ENCODE assay signal across 1 cellular context in the genomic region with DNA sequence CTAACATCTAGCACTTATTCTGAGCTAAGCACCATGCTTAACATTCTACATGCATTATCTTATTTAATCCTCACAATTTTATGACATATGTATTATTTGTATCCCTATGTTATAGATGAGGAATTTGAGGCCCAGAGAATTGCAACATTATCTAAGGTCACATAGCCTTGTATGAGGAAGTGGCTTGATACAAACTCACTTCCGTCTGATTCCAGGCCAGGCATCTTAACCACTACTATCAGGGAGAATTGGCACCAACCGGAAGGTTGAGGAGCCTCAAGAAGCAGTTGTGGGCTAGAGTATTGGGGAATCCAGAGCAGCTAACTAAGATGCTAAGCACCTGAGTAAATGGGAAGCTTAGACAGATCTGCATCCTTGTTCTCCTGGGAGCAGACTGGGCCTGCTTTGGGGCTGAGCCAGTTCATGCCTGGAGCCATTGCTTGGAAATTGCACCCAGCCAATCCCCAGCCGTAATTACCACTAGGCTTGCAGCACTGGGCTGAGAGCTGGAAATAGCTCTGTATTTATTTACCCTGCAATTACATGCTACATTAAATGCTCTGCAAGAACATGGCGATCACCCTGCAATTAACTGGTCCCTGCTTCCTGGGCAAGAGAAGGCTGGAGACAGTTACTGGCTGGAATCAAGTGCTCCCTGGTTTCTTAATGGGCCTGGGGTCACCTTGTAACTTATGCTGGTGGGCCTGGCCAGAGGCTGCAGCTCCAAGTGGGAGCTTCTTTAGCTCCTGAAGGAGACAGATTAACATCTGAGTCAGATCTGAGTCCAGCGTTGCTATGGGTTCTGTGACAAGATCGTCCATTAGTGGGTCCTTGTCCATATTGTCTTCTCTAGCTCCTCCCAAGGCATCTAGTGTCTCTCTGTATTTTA.
TF ChIP-seq lines count a peak whose summit lies in the region.

No MANE protein-coding gene starts in this region.

TF ChIP-seq in HEK293, 187 proteins besides CTCF, POLR2A, EP300 and RAD21 (continued from another document and continues in another):
- TF ChIP-seq, protein P1, sequence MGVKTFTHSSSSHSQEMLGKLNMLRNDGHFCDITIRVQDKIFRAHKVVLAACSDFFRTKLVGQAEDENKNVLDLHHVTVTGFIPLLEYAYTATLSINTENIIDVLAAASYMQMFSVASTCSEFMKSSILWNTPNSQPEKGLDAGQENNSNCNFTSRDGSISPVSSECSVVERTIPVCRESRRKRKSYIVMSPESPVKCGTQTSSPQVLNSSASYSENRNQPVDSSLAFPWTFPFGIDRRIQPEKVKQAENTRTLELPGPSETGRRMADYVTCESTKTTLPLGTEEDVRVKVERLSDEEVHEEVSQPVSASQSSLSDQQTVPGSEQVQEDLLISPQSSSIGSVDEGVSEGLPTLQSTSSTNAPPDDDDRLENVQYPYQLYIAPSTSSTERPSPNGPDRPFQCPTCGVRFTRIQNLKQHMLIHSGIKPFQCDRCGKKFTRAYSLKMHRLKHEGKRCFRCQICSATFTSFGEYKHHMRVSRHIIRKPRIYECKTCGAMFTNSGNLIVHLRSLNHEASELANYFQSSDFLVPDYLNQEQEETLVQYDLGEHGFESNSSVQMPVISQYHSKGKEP (tag by site-specific recombination; IDR thresholded peaks at IDR 0.05) = peak; percentile 99
- TF ChIP-seq, protein P2, sequence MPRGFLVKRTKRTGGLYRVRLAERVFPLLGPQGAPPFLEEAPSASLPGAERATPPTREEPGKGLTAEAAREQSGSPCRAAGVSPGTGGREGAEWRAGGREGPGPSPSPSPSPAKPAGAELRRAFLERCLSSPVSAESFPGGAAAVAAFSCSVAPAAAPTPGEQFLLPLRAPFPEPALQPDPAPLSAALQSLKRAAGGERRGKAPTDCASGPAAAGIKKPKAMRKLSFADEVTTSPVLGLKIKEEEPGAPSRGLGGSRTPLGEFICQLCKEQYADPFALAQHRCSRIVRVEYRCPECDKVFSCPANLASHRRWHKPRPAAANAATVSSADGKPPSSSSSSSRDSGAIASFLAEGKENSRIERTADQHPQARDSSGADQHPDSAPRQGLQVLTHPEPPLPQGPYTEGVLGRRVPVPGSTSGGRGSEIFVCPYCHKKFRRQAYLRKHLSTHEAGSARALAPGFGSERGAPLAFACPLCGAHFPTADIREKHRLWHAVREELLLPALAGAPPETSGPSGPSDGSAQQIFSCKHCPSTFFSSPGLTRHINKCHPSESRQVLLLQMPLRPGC (tag by site-specific recombination; IDR thresholded peaks at IDR 0.05) = peak; percentile 93
- peak; percentile 99 for TF ChIP-seq SP7 (tag by site-specific recombination; IDR thresholded peaks at IDR 0.05)
- peak; percentile 62; the same call in 1 of the 2 replicates for TF ChIP-seq ZNF843 (tag by site-specific recombination; IDR thresholded peaks at IDR 0.05)
- TF ChIP-seq BCL11A (tag by site-specific recombination; IDR thresholded peaks at IDR 0.05; ENCODE audit: low read depth) = peak; percentile 87; the same call in 1 of the 2 replicates
- TF ChIP-seq, protein P3, sequence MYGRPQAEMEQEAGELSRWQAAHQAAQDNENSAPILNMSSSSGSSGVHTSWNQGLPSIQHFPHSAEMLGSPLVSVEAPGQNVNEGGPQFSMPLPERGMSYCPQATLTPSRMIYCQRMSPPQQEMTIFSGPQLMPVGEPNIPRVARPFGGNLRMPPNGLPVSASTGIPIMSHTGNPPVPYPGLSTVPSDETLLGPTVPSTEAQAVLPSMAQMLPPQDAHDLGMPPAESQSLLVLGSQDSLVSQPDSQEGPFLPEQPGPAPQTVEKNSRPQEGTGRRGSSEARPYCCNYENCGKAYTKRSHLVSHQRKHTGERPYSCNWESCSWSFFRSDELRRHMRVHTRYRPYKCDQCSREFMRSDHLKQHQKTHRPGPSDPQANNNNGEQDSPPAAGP (tag by site-specific recombination; IDR thresholded peaks at IDR 0.05) = peak; percentile 78
- TF ChIP-seq ZNF544 (tag by site-specific recombination; IDR thresholded peaks at IDR 0.05) = no peak
- TF ChIP-seq ZNF629 (tag by site-specific recombination; IDR thresholded peaks at IDR 0.05) = peak; percentile 70
- peak; percentile 89; the same call in 1 of the 2 replicates for TF ChIP-seq TRIM28 (IDR thresholded peaks at IDR 0.05; ENCODE audit: borderline replicate concordance, low read length)
- TF ChIP-seq OVOL3 (tag by site-specific recombination; IDR thresholded peaks at IDR 0.05) = 0 out of 2 replicates have a peak, but pooled peaks have one; percentile 27
- TF ChIP-seq ZNF16 (tag by site-specific recombination; IDR thresholded peaks at IDR 0.05; ENCODE audit: low read depth) = no peak
- no peak for TF ChIP-seq ZNF202 (tag by site-specific recombination; IDR thresholded peaks at IDR 0.05; ENCODE audit: borderline replicate concordance)
- TF ChIP-seq, protein P4, sequence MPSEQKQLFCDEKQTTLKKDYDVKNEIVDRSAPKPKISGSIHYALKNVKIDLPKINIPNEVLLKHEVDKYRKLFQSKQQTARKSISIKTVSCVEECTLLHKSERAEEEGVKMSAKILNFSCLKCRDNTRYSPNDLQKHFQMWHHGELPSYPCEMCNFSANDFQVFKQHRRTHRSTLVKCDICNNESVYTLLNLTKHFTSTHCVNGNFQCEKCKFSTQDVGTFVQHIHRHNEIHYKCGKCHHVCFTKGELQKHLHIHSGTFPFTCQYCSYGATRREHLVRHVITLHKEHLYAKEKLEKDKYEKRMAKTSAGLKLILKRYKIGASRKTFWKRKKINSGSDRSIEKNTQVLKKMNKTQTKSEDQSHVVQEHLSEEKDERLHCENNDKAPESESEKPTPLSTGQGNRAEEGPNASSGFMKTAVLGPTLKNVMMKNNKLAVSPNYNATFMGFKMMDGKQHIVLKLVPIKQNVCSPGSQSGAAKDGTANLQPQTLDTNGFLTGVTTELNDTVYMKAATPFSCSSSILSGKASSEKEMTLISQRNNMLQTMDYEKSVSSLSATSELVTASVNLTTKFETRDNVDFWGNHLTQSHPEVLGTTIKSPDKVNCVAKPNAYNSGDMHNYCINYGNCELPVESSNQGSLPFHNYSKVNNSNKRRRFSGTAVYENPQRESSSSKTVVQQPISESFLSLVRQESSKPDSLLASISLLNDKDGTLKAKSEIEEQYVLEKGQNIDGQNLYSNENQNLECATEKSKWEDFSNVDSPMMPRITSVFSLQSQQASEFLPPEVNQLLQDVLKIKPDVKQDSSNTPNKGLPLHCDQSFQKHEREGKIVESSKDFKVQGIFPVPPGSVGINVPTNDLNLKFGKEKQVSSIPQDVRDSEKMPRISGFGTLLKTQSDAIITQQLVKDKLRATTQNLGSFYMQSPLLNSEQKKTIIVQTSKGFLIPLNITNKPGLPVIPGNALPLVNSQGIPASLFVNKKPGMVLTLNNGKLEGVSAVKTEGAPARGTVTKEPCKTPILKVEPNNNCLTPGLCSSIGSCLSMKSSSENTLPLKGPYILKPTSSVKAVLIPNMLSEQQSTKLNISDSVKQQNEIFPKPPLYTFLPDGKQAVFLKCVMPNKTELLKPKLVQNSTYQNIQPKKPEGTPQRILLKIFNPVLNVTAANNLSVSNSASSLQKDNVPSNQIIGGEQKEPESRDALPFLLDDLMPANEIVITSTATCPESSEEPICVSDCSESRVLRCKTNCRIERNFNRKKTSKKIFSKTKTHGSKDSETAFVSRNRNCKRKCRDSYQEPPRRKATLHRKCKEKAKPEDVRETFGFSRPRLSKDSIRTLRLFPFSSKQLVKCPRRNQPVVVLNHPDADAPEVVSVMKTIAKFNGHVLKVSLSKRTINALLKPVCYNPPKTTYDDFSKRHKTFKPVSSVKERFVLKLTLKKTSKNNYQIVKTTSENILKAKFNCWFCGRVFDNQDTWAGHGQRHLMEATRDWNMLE (tag by site-specific recombination; conservative IDR thresholded peaks at IDR 0.05; ENCODE audit: low read depth) = no peak
- TF ChIP-seq MZF1 (tag by site-specific recombination; IDR thresholded peaks at IDR 0.05; ENCODE audit: borderline replicate concordance) = peak; percentile 73; the same call in 1 of the 2 replicates
- 0 out of 2 replicates have a peak, but pooled peaks have one; percentile 26 for TF ChIP-seq ZNF10 (tag by site-specific recombination; IDR thresholded peaks at IDR 0.05)
- no peak for TF ChIP-seq ZNF830 (tag by site-specific recombination; IDR thresholded peaks at IDR 0.05; ENCODE audit: low read depth)
- no peak for TF ChIP-seq ZNF426 (tag by site-specific recombination; IDR thresholded peaks at IDR 0.05)
- peak; percentile 55; the same call in 1 of the 2 replicates for TF ChIP-seq GLIS1 (tag by site-specific recombination; IDR thresholded peaks at IDR 0.05)
- peak; percentile 83 for TF ChIP-seq FEZF1 (tag by site-specific recombination; IDR thresholded peaks at IDR 0.05)
- no peak for TF ChIP-seq ZNF311 (tag by site-specific recombination; IDR thresholded peaks at IDR 0.05; ENCODE audit: borderline replicate concordance)
- TF ChIP-seq ZBTB10 (tag by site-specific recombination; IDR thresholded peaks at IDR 0.05) = no peak
- TF ChIP-seq ATF2 (tag by site-specific recombination; IDR thresholded peaks at IDR 0.05; ENCODE audit: low read depth) = no peak
- no peak for TF ChIP-seq ZNF140 (tag by site-specific recombination; IDR thresholded peaks at IDR 0.05)
- no peak for TF ChIP-seq ZNF660 (tag by site-specific recombination; IDR thresholded peaks at IDR 0.05)
- peak; percentile 15; the same call in 1 of the 2 replicates for TF ChIP-seq SP2 (tag by site-specific recombination; IDR thresholded peaks at IDR 0.05)
- 0 out of 2 replicates have a peak, but pooled peaks have one; percentile 20 for TF ChIP-seq ZNF2 (tag by site-specific recombination; IDR thresholded peaks at IDR 0.05)
- TF ChIP-seq ZNF48 (tag by site-specific recombination; IDR thresholded peaks at IDR 0.05) = no peak
- TF ChIP-seq ZFP37 (tag by site-specific recombination; IDR thresholded peaks at IDR 0.05) = no peak
- TF ChIP-seq, protein P5, sequence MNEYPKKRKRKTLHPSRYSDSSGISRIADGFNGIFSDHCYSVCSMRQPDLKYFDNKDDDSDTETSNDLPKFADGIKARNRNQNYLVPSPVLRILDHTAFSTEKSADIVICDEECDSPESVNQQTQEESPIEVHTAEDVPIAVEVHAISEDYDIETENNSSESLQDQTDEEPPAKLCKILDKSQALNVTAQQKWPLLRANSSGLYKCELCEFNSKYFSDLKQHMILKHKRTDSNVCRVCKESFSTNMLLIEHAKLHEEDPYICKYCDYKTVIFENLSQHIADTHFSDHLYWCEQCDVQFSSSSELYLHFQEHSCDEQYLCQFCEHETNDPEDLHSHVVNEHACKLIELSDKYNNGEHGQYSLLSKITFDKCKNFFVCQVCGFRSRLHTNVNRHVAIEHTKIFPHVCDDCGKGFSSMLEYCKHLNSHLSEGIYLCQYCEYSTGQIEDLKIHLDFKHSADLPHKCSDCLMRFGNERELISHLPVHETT (tag by site-specific recombination; IDR thresholded peaks at IDR 0.05) = peak; percentile 66; the same call in 1 of the 2 replicates
- no peak for TF ChIP-seq ZNF549 (tag by site-specific recombination; IDR thresholded peaks at IDR 0.05)
- no peak for TF ChIP-seq ZNF473 (tag by site-specific recombination; IDR thresholded peaks at IDR 0.05)
- peak; percentile 61; the same call in 1 of the 2 replicates for TF ChIP-seq ZNF600 (tag by site-specific recombination; IDR thresholded peaks at IDR 0.05)
- TF ChIP-seq TCF7L2 (IDR thresholded peaks at IDR 0.05; ENCODE audit: borderline replicate concordance, low read depth, low read length) = no peak
- TF ChIP-seq, protein P6, sequence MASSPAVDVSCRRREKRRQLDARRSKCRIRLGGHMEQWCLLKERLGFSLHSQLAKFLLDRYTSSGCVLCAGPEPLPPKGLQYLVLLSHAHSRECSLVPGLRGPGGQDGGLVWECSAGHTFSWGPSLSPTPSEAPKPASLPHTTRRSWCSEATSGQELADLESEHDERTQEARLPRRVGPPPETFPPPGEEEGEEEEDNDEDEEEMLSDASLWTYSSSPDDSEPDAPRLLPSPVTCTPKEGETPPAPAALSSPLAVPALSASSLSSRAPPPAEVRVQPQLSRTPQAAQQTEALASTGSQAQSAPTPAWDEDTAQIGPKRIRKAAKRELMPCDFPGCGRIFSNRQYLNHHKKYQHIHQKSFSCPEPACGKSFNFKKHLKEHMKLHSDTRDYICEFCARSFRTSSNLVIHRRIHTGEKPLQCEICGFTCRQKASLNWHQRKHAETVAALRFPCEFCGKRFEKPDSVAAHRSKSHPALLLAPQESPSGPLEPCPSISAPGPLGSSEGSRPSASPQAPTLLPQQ (tag by site-specific recombination; IDR thresholded peaks at IDR 0.05) = no peak
- TF ChIP-seq ZNF404 (tag by site-specific recombination; IDR thresholded peaks at IDR 0.05) = no peak
- peak; percentile 44; the same call in 1 of the 2 replicates for TF ChIP-seq GLI2 (tag by site-specific recombination; IDR thresholded peaks at IDR 0.05; ENCODE audit: borderline replicate concordance, low read depth)
- TF ChIP-seq ZNF132 (tag by site-specific recombination; IDR thresholded peaks at IDR 0.05; ENCODE audit: borderline replicate concordance) = no peak
- peak; percentile 67; the same call in 1 of the 2 replicates for TF ChIP-seq ZFP69B (tag by site-specific recombination; IDR thresholded peaks at IDR 0.05)
- TF ChIP-seq ZBTB17 (tag by site-specific recombination; IDR thresholded peaks at IDR 0.05) = peak; percentile 80
- peak; percentile 54; the same call in 1 of the 2 replicates for TF ChIP-seq ZNF391 (tag by site-specific recombination; IDR thresholded peaks at IDR 0.05; ENCODE audit: borderline replicate concordance, low read depth)
- no peak for TF ChIP-seq ZNF155 (tag by site-specific recombination; IDR thresholded peaks at IDR 0.05)
